In genomic region chr9:109013678-109014145, GRCh38 we compare ENCODE assay signal across 8 cellular contexts. TPM values are rescaled to one million over a fixed set of nuclear protein-coding genes. Genes with fewer than 3 reads are reported as not detected.
DNase-seq lines count a peak whose midpoint lies in the region; ATAC-seq and TF ChIP-seq lines count a peak whose summit lies in the region.

No MANE protein-coding gene starts in this region.

- H3K27ac ChIP-seq in SK-N-MC, result peak overlapping the region; percentile 91
- peak overlapping the region; percentile 97 for H3K27ac ChIP-seq in psoas muscle

- 1 to 2% (median 2%) methylated on average over 10 to 12 of the region's 12 CpGs for WGBS in psoas muscle, 3 donors

- intact Hi-C loops in psoas muscle (cut with DNase I), result loop anchor here in 1 of 2 donors (5.0 kb wide), 1 partner anchor 81 kb away; the partner anchor contains the start of genes ABITRAM and ELP1

- peaks cover 45% of the 10 kb centered on the region for H3K4me1 ChIP-seq in psoas muscle

- DNase-seq in NCI-H2029 treated with DMSO at 0.1 percent for 48 hours (lab: John Stamatoyannopoulos, UW), result peak; percentile 46
- DNase-seq in NCI-H2029 (lab: John Stamatoyannopoulos, UW), result no peak
- DNase-seq in SK-N-MC (ENCODE audit: low read depth, low spot score), result peak; percentile 48
- peak; percentile 58 for DNase-seq in fibroblast of pulmonary artery (ENCODE audit: low read depth)
- no peak for DNase-seq in psoas muscle
- no peak for DNase-seq in epidermal melanocyte (ENCODE audit: insufficient read length, low spot score)
- no peak for DNase-seq in SHP77 (lab: John Stamatoyannopoulos, UW)

- no peaks in the 10 kb centered on the region for H3K27me3 ChIP-seq in psoas muscle (ENCODE audit: insufficient read depth in 3 of 3, low read length in 2 of 3)

- peak overlapping the region; percentile 10 for H3K9ac ChIP-seq in SK-N-MC (ENCODE audit: insufficient read length)

- no peaks in the 10 kb centered on the region for H3K9me3 ChIP-seq in SK-N-MC (ENCODE audit: low read depth, low read length)
- no peaks in the 10 kb centered on the region for H3K9me3 ChIP-seq in psoas muscle

- peaks cover 5% of the 10 kb centered on the region; the same call in 1 of the 2 replicates for H3K36me3 ChIP-seq in SK-N-MC (ENCODE audit: insufficient read depth, low read length)
- no peaks in the 10 kb centered on the region for H3K36me3 ChIP-seq in psoas muscle (ENCODE audit: insufficient read depth in 1 of 2, low read depth in 1 of 2)

- TF ChIP-seq CTCF in fibroblast of pulmonary artery (IDR thresholded peaks at IDR 0.05; ENCODE audit: low read length, missing control alignments), result no peak
- TF ChIP-seq CTCF in psoas muscle (IDR thresholded peaks at IDR 0.05), result no peak

- peak overlapping the region; percentile 79 for H3K4me3 ChIP-seq in SK-N-MC
- peak overlapping the region; percentile 48 for H3K4me3 ChIP-seq in fibroblast of pulmonary artery (replicated peaks; ENCODE audit: low read depth, low read length)
- peak overlapping the region; percentile 93 for H3K4me3 ChIP-seq in psoas muscle

- ATAC-seq in psoas muscle (no peak), HG03135 (IDR thresholded peaks at IDR 0.05; ENCODE audit: unreplicated experiment) (no peak)

RNA-seq across cellular contexts. Expression of gene CTNNAL1, which starts 0.4 kb away (rescaled TPM):
- total RNA-seq in psoas muscle, result 10 to 100 TPM; 27.2 to 48.2 (median 32.5) TPM
- polyA plus RNA-seq in psoas muscle, result 10 to 100 TPM; 14.1 to 49.4 (median 44.2) TPM

Comparison
In these comparisons a context has a peak if more than half of its experiments do, and no peak if none do; other contexts are left out.
1. DNase-seq: peak in NCI-H2029 treated with DMSO at 0.1 percent for 48 hours (single experiment), SK-N-MC (single experiment) and fibroblast of pulmonary artery (single experiment); none in NCI-H2029 (single experiment), psoas muscle (0 of 2), epidermal melanocyte (single experiment) and SHP77 (0 of 2).
2. Peak in every context shown above with its lines, with median percentiles within 50 percentile points of each other: H3K4me3 ChIP-seq.